In the genomic region with DNA sequence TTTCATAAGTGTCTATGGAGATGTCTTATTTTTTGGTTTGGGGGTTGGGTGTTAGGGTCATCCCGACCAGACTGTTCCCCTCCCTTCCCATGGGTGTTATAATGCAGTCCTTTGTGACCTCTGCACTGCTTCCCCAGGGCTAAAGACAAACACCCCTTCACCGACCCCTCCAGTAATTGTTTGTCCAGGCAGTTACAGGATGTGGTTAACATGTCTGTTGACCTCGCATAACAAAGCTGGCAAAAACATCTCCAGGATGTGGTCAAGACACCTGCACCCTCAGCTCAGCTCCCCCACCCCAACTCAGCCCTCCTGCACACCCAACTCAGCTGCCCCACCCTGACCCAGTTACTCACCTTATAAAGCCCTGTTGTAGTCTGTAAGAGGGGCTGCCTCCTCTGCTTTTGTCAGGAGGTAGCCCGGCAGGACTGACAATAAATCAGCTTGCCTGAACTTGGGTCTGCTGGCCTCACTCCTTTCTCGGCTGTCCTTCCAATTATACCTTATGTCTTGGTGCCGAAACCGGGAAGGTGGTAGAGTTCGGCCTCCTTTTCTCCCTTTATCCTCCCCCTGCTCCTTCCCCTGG, we compare ENCODE assay signal across 8 cellular contexts.
DNase-seq lines count a peak whose midpoint lies in the region; ATAC-seq, FAIRE-seq and TF ChIP-seq lines count a peak whose summit lies in the region.

No MANE protein-coding gene starts in this region.

- peak; percentile 95 for ATAC-seq in GM21515 (IDR thresholded peaks at IDR 0.05; ENCODE audit: unreplicated experiment)

- FAIRE-seq in D721Med (lab: Jason Lieb, UNC), result no peak

- no peak for TF ChIP-seq CTCF in GM12865 (IDR thresholded peaks at IDR 0.05; ENCODE audit: insufficient read depth, low read depth, low read length, missing control alignments)
- TF ChIP-seq CTCF in D721Med (IDR thresholded peaks at IDR 0.05; ENCODE audit: insufficient read depth, missing control alignments), result no peak

- no peak overlapping the region for H3K4me3 ChIP-seq in GM12865 (ENCODE audit: low read depth, low read length)

- in situ Hi-C loops in KBM-7 (cut with MboI; ENCODE audit: low pct_unique_long_range_greater_than_20kb, low sequenced_read_pairs), result no loop called here

- DNase-seq in GM12865 (ENCODE audit: low read depth) (peak; percentile 91), KBM-7 (peak; percentile 47), dermis blood vessel endothelial cell (peak; percentile 77), DMS79 treated with DMSO at 0.1 percent for 48 hours (lab: John Stamatoyannopoulos, UW) (no peak), EL (no peak), D721Med (ENCODE audit: insufficient read length, low spot score) (no peak), SKM-1 (lab: John Stamatoyannopoulos, UW; ENCODE audit: unreplicated experiment) (no peak)

Comparison
In these comparisons a context has a peak if more than half of its experiments do, and no peak if none do; other contexts are left out.
1. DNase-seq: peak in GM12865 (single experiment), KBM-7 (single experiment) and dermis blood vessel endothelial cell (single experiment); none in DMS79 treated with DMSO at 0.1 percent for 48 hours (single experiment), EL (single experiment), D721Med (single experiment) and SKM-1 (single experiment).